30 cellular contexts compared by ENCODE assay signal in the genomic region with DNA sequence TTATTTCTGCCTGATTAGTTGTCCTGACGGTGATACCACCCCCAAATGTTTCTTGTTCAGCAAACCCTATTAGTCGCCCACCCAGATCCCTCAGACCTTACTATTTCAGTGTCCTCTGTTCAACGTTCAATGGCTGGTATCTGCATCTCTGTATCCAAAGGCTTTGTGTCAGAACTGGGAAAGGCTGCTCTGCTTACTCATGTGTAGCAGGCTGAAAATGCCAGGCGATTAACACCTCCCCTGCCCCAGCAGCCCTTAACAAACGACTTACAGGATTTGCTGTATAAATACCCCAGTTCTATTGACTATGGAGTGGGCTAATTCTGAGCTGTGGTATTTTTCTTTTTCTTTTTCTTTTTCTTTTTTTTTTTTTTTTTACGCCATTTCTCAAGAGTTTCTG.
DNase-seq lines count a peak whose midpoint lies in the region; ATAC-seq and TF ChIP-seq lines count a peak whose summit lies in the region.
"Had no signal": no experiment of that assay in that cellular context is flagged by ENCODE, and none has a peak within 500 bp of the region (broad histone marks: within the 10 kb centered on the region; RNA-seq: fewer than 3 reads in every experiment).

No MANE protein-coding gene starts in this region.

- H3K9me3 Mint-ChIP-seq in GM23338 (no peaks in the 10 kb centered on the region), chondrocyte (ENCODE audit: low read depth) (no peaks in the 10 kb centered on the region)
- H3K9me3 Mint-ChIP-seq: activated T-cell treated with anti-CD3 and anti-CD28 coated beads, Interleukin-2, amount 50 U/mL, for 4 hours; effector memory CD8-positive, alpha-beta T cell; stimulated activated effector memory CD8-positive, alpha-beta T cell treated with anti-CD3 and anti-CD28 coated beads, Interleukin-12 subunit alpha, Interleukin-12 subunit beta, amount 100 ng/mL, for 72 hours; T-helper 1 cell treated with Interleukin-12 subunit alpha and Interleukin-12 subunit beta and Interleukin-4 antibody, amounts not matched to agents 30 μg/mL and 1 μg/mL, for 36 hours had no signal

- TF ChIP-seq CTCF in GM23338 (conservative IDR thresholded peaks at IDR 0.05; ENCODE audit: low read depth in 2 of 2) (no peak), chondrocyte (IDR thresholded peaks at IDR 0.05) (no peak)

- no peak overlapping the region for H3K27ac ChIP-seq in GM23338 (ENCODE audit: low read depth)
- H3K27ac ChIP-seq: BLaER1 treated with 17β-estradiol and CSF1 and Interleukin-3, amounts not matched to agents 10 nM and 100 nM; neutrophil; PC-9; SK-N-MC; transverse colon had no signal

- H3K4me3 Mint-ChIP-seq in GM23338 (no peak overlapping the region), chondrocyte (ENCODE audit: unreplicated experiment) (no peak overlapping the region)
- H3K4me3 Mint-ChIP-seq: activated CD8-positive, alpha-beta memory T cell treated with anti-CD3 and anti-CD28 coated beads, Interleukin-2, amount 10 ng/mL, durations not matched to agents 7 days and 5 days; activated T-cell treated with anti-CD3 and anti-CD28 coated beads, Interleukin-2, amount 50 U/mL, for 4 hours; effector memory CD8-positive, alpha-beta T cell; stimulated activated effector memory CD8-positive, alpha-beta T cell treated with anti-CD3 and anti-CD28 coated beads, Interleukin-12 subunit alpha, Interleukin-12 subunit beta, amount 100 ng/mL, for 72 hours; T-helper 1 cell treated with Interleukin-12 subunit alpha and Interleukin-12 subunit beta and Interleukin-4 antibody, amounts not matched to agents 30 μg/mL and 1 μg/mL, for 36 hours had no signal

- H3K27ac Mint-ChIP-seq in GM23338 (no peak overlapping the region), chondrocyte (ENCODE audit: unreplicated experiment) (no peak overlapping the region)
- H3K27ac Mint-ChIP-seq: activated CD8-positive, alpha-beta memory T cell treated with anti-CD3 and anti-CD28 coated beads, Interleukin-2, amount 10 ng/mL, durations not matched to agents 7 days and 5 days; effector memory CD8-positive, alpha-beta T cell; stimulated activated effector memory CD8-positive, alpha-beta T cell treated with anti-CD3 and anti-CD28 coated beads, Interleukin-12 subunit alpha, Interleukin-12 subunit beta, amount 100 ng/mL, for 72 hours; T-helper 1 cell treated with Interleukin-12 subunit alpha and Interleukin-12 subunit beta and Interleukin-4 antibody, amounts not matched to agents 30 μg/mL and 1 μg/mL, for 36 hours had no signal

- DNase-seq in GM23338 (ENCODE audit: low spot score): peak; percentile 1
- peak; percentile 77 for DNase-seq in NCI-H69 (lab: John Stamatoyannopoulos, UW)
- peak; percentile 59 for DNase-seq in ecto neural progenitor cell (ENCODE audit: low spot score)
- DNase-seq in renal cortical epithelial cell (ENCODE audit: low read depth): peak; percentile 31
- no peak for DNase-seq in chondrocyte (ENCODE audit: low spot score)
- DNase-seq in iPS-NIHi11 (ENCODE audit: low spot score): no peak
- DNase-seq: activated CD8-positive, alpha-beta memory T cell treated with anti-CD3 and anti-CD28 coated beads, Interleukin-2, amount 10 ng/mL, durations not matched to agents 7 days and 5 days; activated gamma-delta T cell; activated T-cell treated with anti-CD3 and anti-CD28 coated beads, Interleukin-2, amount 50 U/mL, for 4 hours; caudate nucleus; cortex of kidney; DMS79; effector memory CD8-positive, alpha-beta T cell; erythroblast; GF-D8; glutamatergic neuron; islet precursor cell; NCI-H1436 treated with DMSO at 0.1 percent for 48 hours; NCI-H2171 treated with DMSO at 0.1 percent for 48 hours; NCI-H510A; PC-9; stimulated activated CD4-positive, alpha-beta T cell treated with anti-CD3 and anti-CD28 coated beads, Interleukin-15, amount 100 ng/mL, for 24 hours; transverse colon had no signal

- ATAC-seq in GM23338 (no peak), HG03442 (IDR thresholded peaks at IDR 0.05; ENCODE audit: unreplicated experiment) (no peak)
- ATAC-seq: activated CD8-positive, alpha-beta memory T cell treated with anti-CD3 and anti-CD28 coated beads, Interleukin-2, amount 10 ng/mL, durations not matched to agents 7 days and 5 days; activated T-cell treated with anti-CD3 and anti-CD28 coated beads, Interleukin-2, amount 50 U/mL, for 4 hours; effector memory CD8-positive, alpha-beta T cell; stimulated activated effector memory CD8-positive, alpha-beta T cell treated with anti-CD3 and anti-CD28 coated beads, Interleukin-12 subunit alpha, Interleukin-12 subunit beta, amount 100 ng/mL, for 72 hours had no signal

- H3F3A ChIP-seq in GM23338 (replicated peaks; ENCODE audit: low read depth): no peaks in the 10 kb centered on the region

- H3K27me3 Mint-ChIP-seq in GM23338 (ENCODE audit: insufficient read depth, low read depth, poor library complexity): no peaks in the 10 kb centered on the region
- H3K27me3 Mint-ChIP-seq in chondrocyte (ENCODE audit: low read depth): no peaks in the 10 kb centered on the region

- H2AFZ ChIP-seq in GM23338: no peak overlapping the region; the same call in 1 of the 2 replicates
- H2AFZ ChIP-seq: PC-9 had no signal

- H3K27me3 ChIP-seq in GM23338 (ENCODE audit: insufficient read depth): no peaks in the 10 kb centered on the region
- H3K27me3 ChIP-seq: ascending aorta, neutrophil, transverse colon had no signal

- H3K9me2 ChIP-seq in GM23338 (ENCODE audit: insufficient read depth): no peaks in the 10 kb centered on the region

- no peaks in the 10 kb centered on the region for H3K4me1 ChIP-seq in GM23338 (ENCODE audit: insufficient read depth)
- H3K4me1 ChIP-seq: ascending aorta, transverse colon had no signal

- H3K4me3 ChIP-seq in GM23338: no peak overlapping the region
- H3K4me3 ChIP-seq: ascending aorta; BLaER1 treated with 17β-estradiol and CSF1 and Interleukin-3, amounts not matched to agents 10 nM and 100 nM; PC-9; SK-N-MC; transverse colon had no signal

- no peaks in the 10 kb centered on the region for H3K79me2 ChIP-seq in GM23338 (replicated peaks; ENCODE audit: insufficient read depth)

- no peak overlapping the region for H3K4me2 ChIP-seq in GM23338
- H3K4me2 ChIP-seq: BLaER1 treated with 17β-estradiol and CSF1 and Interleukin-3, amounts not matched to agents 10 nM and 100 nM; PC-9 had no signal

- no peaks in the 10 kb centered on the region for H4K20me1 ChIP-seq in GM23338 (replicated peaks; ENCODE audit: insufficient read depth)
- H4K20me1 ChIP-seq: BLaER1 treated with 17β-estradiol and CSF1 and Interleukin-3, amounts not matched to agents 10 nM and 100 nM had no signal

- H3K36me3 Mint-ChIP-seq in GM23338 (ENCODE audit: low read depth) (no peaks in the 10 kb centered on the region), chondrocyte (ENCODE audit: low read depth) (no peaks in the 10 kb centered on the region)
- H3K36me3 Mint-ChIP-seq: activated CD8-positive, alpha-beta memory T cell treated with anti-CD3 and anti-CD28 coated beads, Interleukin-2, amount 10 ng/mL, durations not matched to agents 7 days and 5 days; stimulated activated effector memory CD8-positive, alpha-beta T cell treated with anti-CD3 and anti-CD28 coated beads, Interleukin-12 subunit alpha, Interleukin-12 subunit beta, amount 100 ng/mL, for 72 hours had no signal

- H3K4me1 Mint-ChIP-seq in GM23338: peaks cover 2% of the 10 kb centered on the region
- H3K4me1 Mint-ChIP-seq in chondrocyte (ENCODE audit: low read depth): no peaks in the 10 kb centered on the region
- H3K4me1 Mint-ChIP-seq: activated CD8-positive, alpha-beta memory T cell treated with anti-CD3 and anti-CD28 coated beads, Interleukin-2, amount 10 ng/mL, durations not matched to agents 7 days and 5 days; stimulated activated effector memory CD8-positive, alpha-beta T cell treated with anti-CD3 and anti-CD28 coated beads, Interleukin-12 subunit alpha, Interleukin-12 subunit beta, amount 100 ng/mL, for 72 hours had no signal

- H3K36me3 ChIP-seq in GM23338 (ENCODE audit: insufficient read depth): no peaks in the 10 kb centered on the region
- H3K36me3 ChIP-seq: ascending aorta; BLaER1 treated with 17β-estradiol and CSF1 and Interleukin-3, amounts not matched to agents 10 nM and 100 nM; neutrophil; transverse colon had no signal

TF ChIP-seq in GM23338, 12 proteins besides CTCF, POLR2A, EP300 and RAD21 (continues in another document):
- TF ChIP-seq ZNF114 (CRISPR knock-in tag; IDR thresholded peaks at IDR 0.05) (no peak), ZNF331 (CRISPR knock-in tag; IDR thresholded peaks at IDR 0.05; ENCODE audit: low read depth) (no peak), EZH2 (IDR thresholded peaks at IDR 0.05; ENCODE audit: low read depth, unreplicated experiment) (no peak)

Comparison
In these comparisons a context has a peak if more than half of its experiments do, and no peak if none do; other contexts are left out.
1. DNase-seq: peak in GM23338 (single experiment), NCI-H69 (single experiment), ecto neural progenitor cell (single experiment) and renal cortical epithelial cell (single experiment); none in chondrocyte (single experiment) and iPS-NIHi11 (single experiment).